ENCODE assay signal across 18 cellular contexts in the genomic region with DNA sequence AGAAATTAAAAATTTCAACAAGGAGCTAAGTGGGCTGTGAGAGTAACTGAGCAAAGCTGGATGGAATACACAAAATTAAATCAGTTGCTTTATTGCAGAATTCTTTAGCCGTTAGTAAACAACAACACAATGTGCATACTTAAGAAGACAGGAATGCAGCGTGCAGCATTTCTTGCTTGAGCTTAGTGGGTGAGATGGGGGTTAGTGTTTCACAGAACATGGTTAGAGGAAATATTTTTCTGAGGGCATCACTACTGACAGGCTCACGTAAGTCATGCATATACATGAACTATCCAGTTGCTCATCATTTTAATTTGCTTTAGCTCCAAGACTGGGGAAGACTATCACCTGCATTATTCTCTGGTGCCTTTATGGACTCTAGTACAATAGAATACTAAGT.
DNase-seq lines count a peak whose midpoint lies in the region; ATAC-seq, FAIRE-seq and TF ChIP-seq lines count a peak whose summit lies in the region.
"Had no signal": no experiment of that assay in that cellular context is flagged by ENCODE, and none has a peak within 500 bp of the region (broad histone marks: within the 10 kb centered on the region; RNA-seq: fewer than 3 reads in every experiment).

No MANE protein-coding gene starts in this region.

- no peak for TF ChIP-seq RAD21 in A549 (conservative IDR thresholded peaks at IDR 0.05 in 1 of 2, IDR thresholded peaks at IDR 0.05 in 1 of 2)

- no peak for TF ChIP-seq CTCF in A549 (IDR thresholded peaks at IDR 0.05)
- TF ChIP-seq CTCF in foreskin fibroblast (IDR thresholded peaks at IDR 0.05; ENCODE audit: low read depth, low read length) = no peak

- H3K4me2 ChIP-seq in A549 = no peak overlapping the region

- peaks cover 36% of the 10 kb centered on the region for H3K4me1 ChIP-seq in A549

- POLR2A ChIA-PET in A549 (lab: Yijun Ruan, JAX) = no interaction called here

- 0 out of 3 replicates have a peak, but pooled peaks cover 3% of the 10 kb centered on the region for H3K9me3 ChIP-seq in A549
- H3K9me3 ChIP-seq: gastroesophageal sphincter had no signal

- TF ChIP-seq EP300 in A549 (IDR thresholded peaks at IDR 0.05) = no peak

- DNase-seq in A549 (ENCODE audit: low read depth in 1 of 2, low spot score in 1 of 2) (no peak), HS-27A (ENCODE audit: low read depth) (peak; percentile 59), astrocyte of the hippocampus (ENCODE audit: low read depth, low spot score) (peak; percentile 82), foreskin fibroblast (peak; percentile 74 to 75), NCI-H1092 (lab: John Stamatoyannopoulos, UW) (no peak)
- DNase-seq in activated CD4-positive, alpha-beta T cell treated with anti-CD3 and anti-CD28 coated beads for 48 hours = no peak
- DNase-seq: activated CD4-positive, alpha-beta T cell treated with anti-CD3 and anti-CD28 coated beads, Interleukin-2, amount 50 U/mL, for 1 hour; activated effector memory CD4-positive, alpha-beta T cell treated with anti-CD3 and anti-CD28 coated beads, Interleukin-2, amount 50 U/mL, for 16 hours; KG1; left cardiac atrium; NCI-H2029 treated with DMSO at 0.1 percent for 48 hours; NCI-H510A treated with DMSO at 0.1 percent for 48 hours; stimulated activated CD4-positive, alpha-beta T cell treated with anti-CD3 and anti-CD28 coated beads, Interleukin-4, amount 100 ng/mL, for 1 hour had no signal

- CTCF ChIA-PET in A549 (lab: Yijun Ruan, JAX) = interaction anchor here (1.3 kb wide), 1 partner anchor 20 kb away, joined by 3 read pairs; no protein-coding TSS in a partner anchor

- WGBS in A549 (ENCODE audit: missing lambda C conversion rate) = 84% methylated on average over 3 of the region's 3 CpGs

- FAIRE-seq in A549 (lab: Jason Lieb, UNC) = peak; percentile 23
- FAIRE-seq: A204.1 had no signal

- H3K27ac ChIP-seq in A549 = peak overlapping the region; percentile 86 to 98; a peak in 5 of 6 replicates
- H3K27ac ChIP-seq: gastroesophageal sphincter, skin epidermis had no signal

- no peak for ATAC-seq in A549
- ATAC-seq in HG03354 (IDR thresholded peaks at IDR 0.05; ENCODE audit: poor library complexity, severe bottlenecking, unreplicated experiment) = no peak
- no peak for ATAC-seq in HG02973 (IDR thresholded peaks at IDR 0.05; ENCODE audit: unreplicated experiment)
- ATAC-seq: gastroesophageal sphincter, left cardiac atrium had no signal

- H3K4me3 ChIP-seq in A549 = no peak overlapping the region
- H3K4me3 ChIP-seq in foreskin fibroblast (ENCODE audit: low read depth in 1 of 2, low read length in 2 of 2) = no peak overlapping the region
- H3K4me3 ChIP-seq: gastroesophageal sphincter, skin epidermis had no signal

- no peak for TF ChIP-seq POLR2A in A549 (IDR thresholded peaks at IDR 0.05; ENCODE audit: low read length)

TF ChIP-seq in A549, 52 proteins besides CTCF, POLR2A, EP300 and RAD21:
- no peak for TF ChIP-seq CHD2 (IDR thresholded peaks at IDR 0.05; ENCODE audit: low read length, partially characterized antibody)
- no peak for TF ChIP-seq FOSL2 (IDR thresholded peaks at IDR 0.05)
- no peak for TF ChIP-seq FOSL2 (CRISPR knock-in tag; IDR thresholded peaks at IDR 0.05)
- TF ChIP-seq ZSCAN20 (CRISPR knock-in tag; IDR thresholded peaks at IDR 0.05) = no peak
- no peak for TF ChIP-seq KDM1A (IDR thresholded peaks at IDR 0.05; ENCODE audit: low read depth)
- no peak for TF ChIP-seq CBX8 (IDR thresholded peaks at IDR 0.05)
- no peak for TF ChIP-seq POLR2AphosphoS2 (conservative IDR thresholded peaks at IDR 0.05; ENCODE audit: low read length)

Comparison
In these comparisons a context has a peak if more than half of its experiments do, and no peak if none do; other contexts are left out.
1. DNase-seq: peak in HS-27A (single experiment), astrocyte of the hippocampus (single experiment) and foreskin fibroblast (2 of 2); none in A549 (0 of 2), NCI-H1092 (single experiment) and activated CD4-positive, alpha-beta T cell treated with anti-CD3 and anti-CD28 coated beads for 48 hours (single experiment).